Comparison of ENCODE assay signal across 1 cellular context in the genomic region with DNA sequence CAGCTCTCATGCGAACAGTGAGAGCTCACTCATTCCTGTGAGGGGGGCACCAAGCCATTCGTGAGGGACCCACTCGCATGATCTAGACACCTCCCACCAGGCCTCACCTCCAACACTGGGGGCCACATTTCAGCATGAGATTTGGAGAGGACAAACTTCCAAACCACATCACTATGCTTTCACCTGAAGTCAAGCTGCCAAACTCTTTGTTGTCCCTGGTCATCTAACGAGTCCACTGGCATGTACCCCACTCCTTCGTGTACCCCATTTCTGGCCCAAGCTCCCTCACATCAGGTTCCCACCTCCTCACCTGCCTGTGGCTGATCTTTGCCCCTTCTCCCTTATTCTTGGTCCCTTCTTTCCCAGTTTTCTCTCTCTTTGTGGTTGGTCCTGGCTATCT.
TF ChIP-seq lines count a peak whose summit lies in the region.

No MANE protein-coding gene starts in this region.

TF ChIP-seq in IMR-90, 13 proteins besides CTCF, POLR2A, EP300 and RAD21:
- TF ChIP-seq SMC3 (IDR thresholded peaks at IDR 0.05; ENCODE audit: low read depth, low read length): no peak
- TF ChIP-seq RCOR1 (IDR thresholded peaks at IDR 0.05; ENCODE audit: insufficient replicate concordance, low read length): no peak
- TF ChIP-seq, protein P1, sequence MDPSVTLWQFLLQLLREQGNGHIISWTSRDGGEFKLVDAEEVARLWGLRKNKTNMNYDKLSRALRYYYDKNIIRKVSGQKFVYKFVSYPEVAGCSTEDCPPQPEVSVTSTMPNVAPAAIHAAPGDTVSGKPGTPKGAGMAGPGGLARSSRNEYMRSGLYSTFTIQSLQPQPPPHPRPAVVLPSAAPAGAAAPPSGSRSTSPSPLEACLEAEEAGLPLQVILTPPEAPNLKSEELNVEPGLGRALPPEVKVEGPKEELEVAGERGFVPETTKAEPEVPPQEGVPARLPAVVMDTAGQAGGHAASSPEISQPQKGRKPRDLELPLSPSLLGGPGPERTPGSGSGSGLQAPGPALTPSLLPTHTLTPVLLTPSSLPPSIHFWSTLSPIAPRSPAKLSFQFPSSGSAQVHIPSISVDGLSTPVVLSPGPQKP (IDR thresholded peaks at IDR 0.05; ENCODE audit: borderline replicate concordance, low read depth, low read length): no peak
- no peak for TF ChIP-seq RFX5 (IDR thresholded peaks at IDR 0.05; ENCODE audit: low read depth, low read length)
- TF ChIP-seq NFE2L2 (IDR thresholded peaks at IDR 0.05; ENCODE audit: low read depth, low read length): no peak
- TF ChIP-seq MAFK (IDR thresholded peaks at IDR 0.05; ENCODE audit: low read depth, low read length): no peak
- no peak for TF ChIP-seq CEBPB (IDR thresholded peaks at IDR 0.05; ENCODE audit: low read depth, low read length)
- TF ChIP-seq, protein P2, sequence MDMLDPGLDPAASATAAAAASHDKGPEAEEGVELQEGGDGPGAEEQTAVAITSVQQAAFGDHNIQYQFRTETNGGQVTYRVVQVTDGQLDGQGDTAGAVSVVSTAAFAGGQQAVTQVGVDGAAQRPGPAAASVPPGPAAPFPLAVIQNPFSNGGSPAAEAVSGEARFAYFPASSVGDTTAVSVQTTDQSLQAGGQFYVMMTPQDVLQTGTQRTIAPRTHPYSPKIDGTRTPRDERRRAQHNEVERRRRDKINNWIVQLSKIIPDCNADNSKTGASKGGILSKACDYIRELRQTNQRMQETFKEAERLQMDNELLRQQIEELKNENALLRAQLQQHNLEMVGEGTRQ (IDR thresholded peaks at IDR 0.05; ENCODE audit: low read depth, low read length): no peak
